Comparison of ENCODE assay signal across 1 cellular context in genomic region chr9:71096431-71097108, GRCh38.
TF ChIP-seq lines count a peak whose summit lies in the region.

No MANE protein-coding gene starts in this region.

TF ChIP-seq in HepG2, 621 proteins besides CTCF, POLR2A, EP300 and RAD21 (continued from another document and continues in another):
- TF ChIP-seq ZBTB4 (CRISPR knock-in tag; IDR thresholded peaks at IDR 0.05; ENCODE audit: borderline replicate concordance) (no peak), KDM6A (CRISPR knock-in tag; IDR thresholded peaks at IDR 0.05; ENCODE audit: low read depth) (peak; percentile 94), TBP (CRISPR knock-in tag; IDR thresholded peaks at IDR 0.05) (no peak), ZNF20 (CRISPR knock-in tag; IDR thresholded peaks at IDR 0.05) (no peak), ATF6 (CRISPR knock-in tag; conservative IDR thresholded peaks at IDR 0.05) (no peak), KLF6 (CRISPR knock-in tag; IDR thresholded peaks at IDR 0.05) (no peak), THYN1 (CRISPR knock-in tag; IDR thresholded peaks at IDR 0.05; ENCODE audit: borderline replicate concordance, low read depth) (no peak), RFXAP (CRISPR knock-in tag; IDR thresholded peaks at IDR 0.05; ENCODE audit: borderline replicate concordance) (no peak), ELK4 (CRISPR knock-in tag; IDR thresholded peaks at IDR 0.05; ENCODE audit: borderline replicate concordance) (no peak), PRDM10 (CRISPR knock-in tag; IDR thresholded peaks at IDR 0.05; ENCODE audit: low read depth) (peak; percentile 91; the same call in 1 of the 2 replicates), ZNF674 (CRISPR knock-in tag; IDR thresholded peaks at IDR 0.05; ENCODE audit: low read depth) (no peak), ZNF142 (CRISPR knock-in tag; IDR thresholded peaks at IDR 0.05) (no peak), MAFK (conservative IDR thresholded peaks at IDR 0.05 in 1 of 2, IDR thresholded peaks at IDR 0.05 in 1 of 2; ENCODE audit: low read length in 2 of 2) (no peak), ARNT2 (CRISPR knock-in tag; IDR thresholded peaks at IDR 0.05; ENCODE audit: low read depth) (peak; percentile 53; the same call in 1 of the 2 replicates), ZNF24 (IDR thresholded peaks at IDR 0.05) (peak; percentile 84), FOXA1 (IDR thresholded peaks at IDR 0.05) (peak; percentile 94), FOXA1 (CRISPR knock-in tag; IDR thresholded peaks at IDR 0.05) (peak; percentile 88), ZBED4 (CRISPR knock-in tag; IDR thresholded peaks at IDR 0.05; ENCODE audit: borderline replicate concordance) (0 out of 2 replicates have a peak, but pooled peaks have one; percentile 26), IKZF5 (CRISPR knock-in tag; IDR thresholded peaks at IDR 0.05) (no peak), HBP1 (CRISPR knock-in tag; IDR thresholded peaks at IDR 0.05; ENCODE audit: low read depth) (0 out of 2 replicates have a peak, but pooled peaks have one; percentile 74), ERF (CRISPR knock-in tag; IDR thresholded peaks at IDR 0.05) (peak; percentile 36; the same call in 1 of the 2 replicates), MIER3 (CRISPR knock-in tag; IDR thresholded peaks at IDR 0.05; ENCODE audit: borderline replicate concordance) (0 out of 2 replicates have a peak, but pooled peaks have one; percentile 40), ZNF644 (CRISPR knock-in tag; IDR thresholded peaks at IDR 0.05; ENCODE audit: low read depth) (peak; percentile 78), RFX1 (IDR thresholded peaks at IDR 0.05) (no peak), ZNF766 (CRISPR knock-in tag; IDR thresholded peaks at IDR 0.05; ENCODE audit: borderline replicate concordance) (no peak), ZNF124 (CRISPR knock-in tag; IDR thresholded peaks at IDR 0.05) (peak; percentile 60; the same call in 1 of the 2 replicates), ZNF12 (CRISPR knock-in tag; IDR thresholded peaks at IDR 0.05) (no peak), FOXA3 (CRISPR knock-in tag; IDR thresholded peaks at IDR 0.05) (peak; percentile 95), MEF2D (CRISPR knock-in tag; IDR thresholded peaks at IDR 0.05) (peak; percentile 82; the same call in 1 of the 2 replicates), ZNF317 (CRISPR knock-in tag; IDR thresholded peaks at IDR 0.05) (0 out of 2 replicates have a peak, but pooled peaks have one; percentile 34), ZNF772 (CRISPR knock-in tag; IDR thresholded peaks at IDR 0.05) (peak; percentile 88; the same call in 1 of the 2 replicates)
